Comparison of ENCODE assay signal across 16 cellular contexts in the genomic region with DNA sequence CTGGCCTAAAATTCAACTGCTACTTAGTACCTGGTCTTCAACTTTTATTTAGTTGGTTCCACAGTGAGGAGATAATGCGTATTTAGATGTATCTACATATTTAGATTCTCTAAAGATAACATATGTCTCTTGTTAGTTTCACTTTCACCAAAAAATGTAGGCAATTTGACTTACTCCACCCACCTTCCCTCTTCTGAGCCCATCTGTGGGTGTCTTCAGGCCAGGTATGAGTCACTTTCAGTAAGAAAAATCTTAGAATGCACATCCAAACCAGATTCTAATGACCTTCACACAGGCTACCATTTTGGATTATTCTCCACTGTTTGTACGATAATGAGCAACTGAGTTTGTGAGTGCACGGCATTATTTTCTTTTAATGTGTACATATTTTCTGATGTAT.
DNase-seq lines count a peak whose midpoint lies in the region; ATAC-seq, FAIRE-seq and TF ChIP-seq lines count a peak whose summit lies in the region.
"Had no signal": no experiment of that assay in that cellular context is flagged by ENCODE, and none has a peak within 500 bp of the region (broad histone marks: within the 10 kb centered on the region; RNA-seq: fewer than 3 reads in every experiment).

No MANE protein-coding gene starts in this region.

- no peaks in the 10 kb centered on the region for H3K27me3 Mint-ChIP-seq in naive thymus-derived CD4-positive, alpha-beta T cell
- H3K27me3 Mint-ChIP-seq: CD4-positive, CD25-positive, alpha-beta regulatory T cell had no signal

- H3K9ac ChIP-seq in GM12878 (ENCODE audit: control insufficient read depth, insufficient read depth, low read length), result no peak overlapping the region

- no peaks in the 10 kb centered on the region for H3K79me2 ChIP-seq in GM12878 (ENCODE audit: control insufficient read depth, insufficient read depth, low read length)

- H3K36me3 ChIP-seq in GM12878 (ENCODE audit: control insufficient read depth in 2 of 2, insufficient read depth in 2 of 2, low read length in 1 of 2), result no peaks in the 10 kb centered on the region
- no peaks in the 10 kb centered on the region for H3K36me3 ChIP-seq in mucosa of descending colon (ENCODE audit: low read depth)
- no peaks in the 10 kb centered on the region for H3K36me3 ChIP-seq in naive thymus-derived CD4-positive, alpha-beta T cell (ENCODE audit: control insufficient read depth in 2 of 3, insufficient read depth in 3 of 3, low read length in 3 of 3)

- WGBS in GM12878 (ENCODE audit: insufficient coverage, insufficient replicate concordance, low lambda C conversion rate, missing lambda C conversion rate), result 29% methylated on average over 3 of the region's 3 CpGs

- FAIRE-seq in GM12878 (lab: Jason Lieb, UNC), result no peak
- FAIRE-seq: frontal cortex had no signal

- H3K4me1 ChIP-seq in GM12878 (ENCODE audit: control insufficient read depth, insufficient read depth, low read length) (no peaks in the 10 kb centered on the region), mucosa of descending colon (ENCODE audit: low read depth) (no peaks in the 10 kb centered on the region)
- H3K4me1 ChIP-seq in naive thymus-derived CD4-positive, alpha-beta T cell (ENCODE audit: control insufficient read depth in 2 of 2, insufficient read depth in 2 of 2, low read length in 2 of 2), result no peaks in the 10 kb centered on the region

- SMC1A ChIA-PET in GM12878 (lab: Charles Lee; ENCODE audit: uncharacterized antibody, unreplicated experiment), result no interaction called here

- no peak overlapping the region for H2AFZ ChIP-seq in GM12878 (ENCODE audit: control insufficient read depth, low read depth, low read length)

- RAD21 ChIA-PET in GM12878 (lab: Charles Lee; ENCODE audit: unreplicated experiment), result no interaction called here

- H3K9me3 ChIP-seq in GM12878 (replicated peaks; ENCODE audit: control insufficient read depth, insufficient read depth, low read length), result no peaks in the 10 kb centered on the region
- H3K9me3 ChIP-seq in mucosa of descending colon, result no peaks in the 10 kb centered on the region
- no peaks in the 10 kb centered on the region for H3K9me3 ChIP-seq in naive thymus-derived CD4-positive, alpha-beta T cell (ENCODE audit: control insufficient read depth in 2 of 3, low read length in 3 of 3)

- TF ChIP-seq POLR2A in GM12878 (IDR thresholded peaks at IDR 0.05; ENCODE audit: low read depth, low read length), result no peak

- no peak overlapping the region for H3K4me2 ChIP-seq in GM12878 (ENCODE audit: control insufficient read depth, insufficient read depth)

- H3K4me3 ChIP-seq in GM12878 (no peak overlapping the region), mucosa of descending colon (no peak overlapping the region)
- H3K4me3 ChIP-seq in naive thymus-derived CD4-positive, alpha-beta T cell (ENCODE audit: low read length), result no peak overlapping the region
- H3K4me3 ChIP-seq: coronary artery had no signal

- TF ChIP-seq RAD21 in GM12878 (IDR thresholded peaks at IDR 0.05; ENCODE audit: insufficient read depth, low read depth, low read length), result no peak

- H4K20me1 ChIP-seq in GM12878 (ENCODE audit: control insufficient read depth, insufficient read depth), result no peaks in the 10 kb centered on the region

- no peak overlapping the region for H3K27ac Mint-ChIP-seq in naive thymus-derived CD4-positive, alpha-beta T cell
- H3K27ac Mint-ChIP-seq: CD4-positive, CD25-positive, alpha-beta regulatory T cell had no signal

- peak; percentile 16 for DNase-seq in GM13976 (ENCODE audit: low spot score)
- no peak for DNase-seq in GM12878 (ENCODE audit: low read depth, low spot score)
- no peak for DNase-seq in mucosa of descending colon
- no peak for DNase-seq in naive thymus-derived CD4-positive, alpha-beta T cell
- no peak for DNase-seq in COR-L47 (lab: John Stamatoyannopoulos, UW)
- DNase-seq in DMS153 (lab: John Stamatoyannopoulos, UW), result no peak
- DNase-seq: activated CD4-positive, alpha-beta T cell treated with anti-CD3 and anti-CD28 coated beads for 4 hours; activated naive CD4-positive, alpha-beta T cell treated with anti-CD3 and anti-CD28 coated beads, Interleukin-2, amount 50 U/mL, for 16 hours; left cardiac atrium; NCI-H69; stimulated activated naive CD4-positive, alpha-beta T cell had no signal

- no peak overlapping the region for H3K4me3 Mint-ChIP-seq in naive thymus-derived CD4-positive, alpha-beta T cell
- H3K4me3 Mint-ChIP-seq: CD4-positive, CD25-positive, alpha-beta regulatory T cell had no signal

- in situ Hi-C loops in GM13976 (cut with MboI; ENCODE audit: low sequenced_read_pairs, unreplicated experiment), result no loop called here
- in situ Hi-C loops in GM12878 (cut with MboI), result no loop called here

- H3K27ac ChIP-seq in GM12878 (ENCODE audit: control insufficient read depth, insufficient read depth), result no peak overlapping the region
- no peak overlapping the region for H3K27ac ChIP-seq in naive thymus-derived CD4-positive, alpha-beta T cell (ENCODE audit: low read depth, low read length)
- H3K27ac ChIP-seq: coronary artery had no signal

- no peak for TF ChIP-seq EP300 in GM12878 (IDR thresholded peaks at IDR 0.05; ENCODE audit: borderline replicate concordance in 1 of 2, control insufficient read depth in 1 of 2, low read depth in 2 of 2, low read length in 2 of 2)

- peaks cover 0 to 3% (median 0%) of the 10 kb centered on the region in 11 donors for H3K9me3 Mint-ChIP-seq in naive thymus-derived CD4-positive, alpha-beta T cell

- ATAC-seq in GM19467 (IDR thresholded peaks at IDR 0.05; ENCODE audit: unreplicated experiment) (peak; percentile 61), HG03095 (IDR thresholded peaks at IDR 0.05; ENCODE audit: unreplicated experiment) (peak; percentile 63), GM12878 (peak; percentile 80), mucosa of descending colon (no peak)
- no peak for ATAC-seq in naive thymus-derived CD4-positive, alpha-beta T cell
- ATAC-seq: left cardiac atrium had no signal

- POLR2A ChIA-PET in GM12878 (lab: Charles Lee), result no interaction called here
- POLR2A ChIA-PET in naive thymus-derived CD4-positive, alpha-beta T cell (lab: Charles Lee), result no interaction called here

- no peaks in the 10 kb centered on the region for H3K36me3 Mint-ChIP-seq in naive thymus-derived CD4-positive, alpha-beta T cell
- H3K36me3 Mint-ChIP-seq: CD4-positive, CD25-positive, alpha-beta regulatory T cell had no signal

- TF ChIP-seq CTCF in GM13976 (IDR thresholded peaks at IDR 0.05; ENCODE audit: borderline replicate concordance, control extremely low read depth, extremely low read depth, insufficient read depth, missing control alignments) (no peak), GM12878 (IDR thresholded peaks at IDR 0.05 in 2 of 3, conservative IDR thresholded peaks at IDR 0.05 in 1 of 3; ENCODE audit: control insufficient read depth in 2 of 3, extremely low read depth in 1 of 3, insufficient read depth in 1 of 3, low read depth in 3 of 3, low read length in 3 of 3) (no peak), mucosa of descending colon (IDR thresholded peaks at IDR 0.05) (no peak)

- CTCF ChIA-PET in GM12878 (lab: Yijun Ruan, JAX), result no interaction called here
- CTCF ChIA-PET in naive thymus-derived CD4-positive, alpha-beta T cell (lab: Charles Lee), result no interaction called here

- no peaks in the 10 kb centered on the region for H3K27me3 ChIP-seq in GM12878 (replicated peaks in 1 of 2; ENCODE audit: control insufficient read depth in 2 of 2, insufficient read depth in 2 of 2, low read length in 1 of 2)
- no peaks in the 10 kb centered on the region for H3K27me3 ChIP-seq in naive thymus-derived CD4-positive, alpha-beta T cell (ENCODE audit: control insufficient read depth in 2 of 2, insufficient read depth in 2 of 2, low read length in 2 of 2)

- H3K4me1 Mint-ChIP-seq in naive thymus-derived CD4-positive, alpha-beta T cell, result no peaks in the 10 kb centered on the region

- BruUV-seq in GM12878 (replicated peaks; lab: Mats Ljungman, UMichigan), result no TSS peak

- intact Hi-C loops in GM12878 (cut with micrococcal nuclease; ENCODE audit: unreplicated experiment), result no loop called here
- intact Hi-C loops in mucosa of descending colon (cut with DNase I, micrococcal nuclease), result no loop called here
- intact Hi-C loops in naive thymus-derived CD4-positive, alpha-beta T cell (cut with micrococcal nuclease), result no loop called here

TF ChIP-seq in GM12878, 131 proteins besides CTCF, POLR2A, EP300 and RAD21:
- no peak for TF ChIP-seq MYC (IDR thresholded peaks at IDR 0.05; ENCODE audit: insufficient read depth, insufficient read length, insufficient replicate concordance, low read length, severe bottlenecking)
- peak; percentile 34; the same call in 1 of the 2 replicates for TF ChIP-seq JUNB (IDR thresholded peaks at IDR 0.05)
TF ChIP-seq in GM12878: peak in this region for 1.

Comparison
In these comparisons a context has a peak if more than half of its experiments do, and no peak if none do; other contexts are left out.
1. ATAC-seq: peak in GM19467 (single experiment), HG03095 (single experiment) and GM12878 (single experiment); none in mucosa of descending colon (single experiment) and naive thymus-derived CD4-positive, alpha-beta T cell (single experiment).